ENCODE assay signal across 33 cellular contexts in the genomic region with DNA sequence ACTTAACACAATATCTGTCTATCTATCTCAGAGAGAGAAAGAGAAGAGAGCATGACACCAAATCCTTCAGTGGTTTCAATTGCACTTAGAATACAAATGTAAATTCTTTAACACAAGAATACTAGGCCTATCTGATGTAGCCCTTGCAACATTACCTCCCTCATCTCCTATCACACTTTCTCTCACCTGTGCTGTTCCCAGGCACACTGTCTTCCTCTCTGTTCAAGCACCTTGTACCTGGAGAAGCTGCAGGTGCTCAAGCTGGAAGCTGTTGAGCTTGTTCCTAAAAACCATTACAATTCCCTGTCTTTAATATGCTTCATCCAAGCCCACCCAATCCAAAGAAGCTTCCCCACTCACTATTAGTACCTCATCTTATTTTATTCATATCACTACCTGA.
"Had no signal": no experiment of that assay in that cellular context is flagged by ENCODE, and none has a peak within 500 bp of the region (broad histone marks: within the 10 kb centered on the region; RNA-seq: fewer than 3 reads in every experiment).

No MANE protein-coding gene starts in this region.

- DNase-seq: activated effector memory CD4-positive, alpha-beta T cell treated with anti-CD3 and anti-CD28 coated beads, Interleukin-2, amount 50 U/mL, for 16 hours; activated effector memory CD4-positive, alpha-beta T cell treated with Interleukin-2 at 50 U/mL for 16 hours; activated gamma-delta T cell; activated gamma-delta T cell treated with Interleukin-2 at 50 U/mL for 16 hours; activated naive CD4-positive, alpha-beta T cell; activated naive CD4-positive, alpha-beta T cell treated with anti-CD3 and anti-CD28 coated beads for 36 hours; activated naive CD4-positive, alpha-beta T cell treated with anti-CD3 and anti-CD28 coated beads, Interleukin-2, amount 10 ng/mL, durations not matched to agents 7 days and 5 days; activated naive CD4-positive, alpha-beta T cell treated with anti-CD3 and anti-CD28 coated beads, Interleukin-2, amount 50 U/mL, for 16 hours; activated naive CD4-positive, alpha-beta T cell treated with Interleukin-2 at 50 U/mL for 16 hours; activated naive CD8-positive, alpha-beta T cell treated with anti-CD3 and anti-CD28 coated beads for 36 hours; activated naive CD8-positive, alpha-beta T cell treated with anti-CD3 and anti-CD28 coated beads, Interleukin-2, amount 10 ng/mL, durations not matched to agents 7 days and 5 days; activated naive CD8-positive, alpha-beta T cell treated with anti-CD3 and anti-CD28 coated beads, Interleukin-2, amount 50 U/mL, for 24 hours; activated T-cell treated with anti-CD3 and anti-CD28 coated beads, Interleukin-2, amount 50 U/mL, for 1 hour; activated T-cell treated with anti-CD3 and anti-CD28 coated beads, Interleukin-2, amount 50 U/mL, for 24 hours; activated T-cell treated with anti-CD3 and anti-CD28 coated beads, Interleukin-2, amount 50 U/mL, for 4 hours; activated T-cell treated with anti-CD3 and anti-CD28 coated beads, Interleukin-2, amount 50 U/mL, for 48 hours; activated T-cell treated with anti-CD3 and anti-CD28 coated beads, Interleukin-2, amount 50 U/mL, for 72 hours; adrenal gland; amniotic stem cell; amygdala; anterior cingulate cortex; aorta; brain microvascular endothelial cell; caudate nucleus; central memory CD4-positive, alpha-beta T cell; cerebellar nuclear complex had no signal

- ATAC-seq: activated naive CD4-positive, alpha-beta T cell treated with anti-CD3 and anti-CD28 coated beads, Interleukin-2, amount 50 U/mL, for 72 hours; activated naive CD8-positive, alpha-beta T cell treated with anti-CD3 and anti-CD28 coated beads, Interleukin-2, amount 50 U/mL, for 24 hours; activated T-cell treated with anti-CD3 and anti-CD28 coated beads, Interleukin-2, amount 50 U/mL, for 4 hours; activated T-cell treated with anti-CD3 and anti-CD28 coated beads, Interleukin-2, amount 50 U/mL, for 72 hours; activated T-helper 17 cell treated with anti-CD3 and anti-CD28 coated beads, Interleukin-2, amount 50 U/mL, for 72 hours had no signal

- H3K9me3 ChIP-seq: adrenal gland, breast epithelium had no signal

- H3K4me1 ChIP-seq: adrenal gland, breast epithelium had no signal

- H3K36me3 ChIP-seq: adrenal gland, ascending aorta, brain microvascular endothelial cell, breast epithelium, cardiac muscle cell had no signal

- H3K27ac ChIP-seq: adrenal gland, ascending aorta, brain microvascular endothelial cell, breast epithelium, cardiac muscle cell had no signal

- H3K4me3 ChIP-seq: adrenal gland, ascending aorta, breast epithelium, cardiac muscle cell had no signal

- FAIRE-seq: astrocyte, bronchial epithelial cell had no signal

- H3K27me3 ChIP-seq: adrenal gland, ascending aorta, brain microvascular endothelial cell, breast epithelium, cardiac muscle cell had no signal
